8 cellular contexts compared by ENCODE assay signal in genomic region chr12:123365141-123365917, GRCh38. TPM values are rescaled to one million over a fixed set of nuclear protein-coding genes. Genes with fewer than 3 reads are reported as not detected.
DNase-seq lines count a peak whose midpoint lies in the region; TF ChIP-seq lines count a peak whose summit lies in the region.

No MANE protein-coding gene starts in this region.

- WGBS in testis, 2 donors = 0% methylated on average over 44 to 50 of the region's 50 CpGs

- TF ChIP-seq CTCF in HFF-Myc (IDR thresholded peaks at IDR 0.05; ENCODE audit: low read depth, low read length, missing control alignments) = peak; percentile 89
- peak; percentile 59 to 79 (median 60) for TF ChIP-seq CTCF in testis (IDR thresholded peaks at IDR 0.05)

- intact Hi-C loops in testis (cut with DNase I; ENCODE audit: low total_unique reads) = no loop called here

- no peaks in the 10 kb centered on the region for H3K36me3 ChIP-seq in testis (ENCODE audit: low read depth, missing control alignments)

- peaks cover 4% of the 10 kb centered on the region for H3K4me1 ChIP-seq in testis

- in situ Hi-C loops in SK-MEL-5 (cut with HindIII; ENCODE audit: low pct_unique_long_range_greater_than_20kb, low sequenced_read_pairs) = no loop called here

- no peaks in the 10 kb centered on the region for H3K27me3 ChIP-seq in testis

- H3K9me3 ChIP-seq in testis = no peaks in the 10 kb centered on the region

- peak overlapping the region; percentile 86 to 92 for H3K27ac ChIP-seq in testis

- peak overlapping the region; percentile 65 for H3K4me3 ChIP-seq in GM08714 (ENCODE audit: low read length)
- H3K4me3 ChIP-seq in HFF-Myc (replicated peaks; ENCODE audit: low read depth, low read length) = peak overlapping the region; percentile 98
- peak overlapping the region; percentile 95 to 97 for H3K4me3 ChIP-seq in testis

- TF ChIP-seq POLR2A in testis (IDR thresholded peaks at IDR 0.05) = peak; percentile 2

- DNase-seq in HFF-Myc (ENCODE audit: extremely low read depth, low read depth) = peak; percentile 95
- DNase-seq in MV-4-11 (lab: John Stamatoyannopoulos, UW) = peak; percentile 98
- DNase-seq in SK-MEL-5 (ENCODE audit: low read depth, low spot score) = peak; percentile 98
- DNase-seq in activated naive CD4-positive, alpha-beta T cell treated with anti-CD3 and anti-CD28 coated beads, Interleukin-2, amount 50 U/mL, for 16 hours = peak; percentile 97
- peak; percentile 83 for DNase-seq in glomerular endothelial cell (ENCODE audit: extremely low read depth, low read depth, low spot score)
- DNase-seq in occipital lobe (lab: John Stamatoyannopoulos, UW) = peak; percentile 94
- peak; percentile 98 for DNase-seq in testis

RNA-seq across cellular contexts. Expression of gene SBNO1, which starts 0.7 kb away (rescaled TPM):
- total RNA-seq in SK-MEL-5 (2014; rRNA removed; shearing (Covaris generic)) = 46.3 and 48.1 TPM in 2 replicates
- 19.2 and 27.0 TPM in 2 replicates for polyA plus RNA-seq in SK-MEL-5 (2015; cell fraction: cytosol; rRNA removed)
- polyA plus RNA-seq in SK-MEL-5 (2015; cell fraction: nucleus; rRNA removed) = 17.8 and 20.4 TPM in 2 replicates
- total RNA-seq in glomerular endothelial cell = 19.4 and 20.2 TPM in 2 replicates
- total RNA-seq in occipital lobe = 48.4 TPM
- total RNA-seq in testis = 10 to 100 TPM; 91.4 TPM
- 114 TPM for polyA plus RNA-seq in testis (ENCODE audit: insufficient read depth, low read depth, low replicate concordance)

RNA-seq across cellular contexts. Expression of gene KMT5A, which starts 18.6 kb away (rescaled TPM):
- 28.1 and 30.3 TPM in 2 replicates for total RNA-seq in SK-MEL-5 (2014; rRNA removed; shearing (Covaris generic))
- 25.4 and 33.3 TPM in 2 replicates for polyA plus RNA-seq in SK-MEL-5 (2015; cell fraction: cytosol; rRNA removed)
- 65.4 and 81.8 TPM in 2 replicates for polyA plus RNA-seq in SK-MEL-5 (2015; cell fraction: nucleus; rRNA removed)
- total RNA-seq in glomerular endothelial cell = 28.3 and 55.2 TPM in 2 replicates
- total RNA-seq in occipital lobe = 31.5 TPM
- 10 to 100 TPM; 25.3 to 28.3 TPM for total RNA-seq in testis
- polyA plus RNA-seq in testis (ENCODE audit: insufficient read depth, low read depth, low replicate concordance) = 25.2 TPM

Comparison
In these comparisons a context has a peak if more than half of its experiments do, and no peak if none do; other contexts are left out.
1. Peak in every context shown above with its lines: DNase-seq, H3K4me3 ChIP-seq and H3K27ac ChIP-seq.